In genomic region chr1:109659997-109660755, GRCh38 we compare ENCODE assay signal across 18 cellular contexts. TPM values are rescaled to one million over a fixed set of nuclear protein-coding genes. Genes with fewer than 3 reads are reported as not detected.
DNase-seq lines count a peak whose midpoint lies in the region; FAIRE-seq lines count a peak whose summit lies in the region.
"Had no signal": no experiment of that assay in that cellular context is flagged by ENCODE, and none has a peak within 500 bp of the region (broad histone marks: within the 10 kb centered on the region; RNA-seq: fewer than 3 reads in every experiment).

No MANE protein-coding gene starts in this region.

- no peaks in the 10 kb centered on the region for H3K9me2 ChIP-seq in Karpas-422 (replicated peaks; ENCODE audit: insufficient read depth, low read length)

- peaks cover 5% of the 10 kb centered on the region; the same call in 1 of the 2 replicates for H3K36me3 ChIP-seq in BLaER1
- H3K36me3 ChIP-seq in Karpas-422 (ENCODE audit: insufficient read depth, low read length) = no peaks in the 10 kb centered on the region

- no peaks in the 10 kb centered on the region for H4K20me1 ChIP-seq in BLaER1
- H4K20me1 ChIP-seq in Karpas-422 (ENCODE audit: insufficient read depth, low read depth, low read length) = no peaks in the 10 kb centered on the region

- DNase-seq in Karpas-422 (peak; percentile 41), SKM-1 (lab: John Stamatoyannopoulos, UW; ENCODE audit: unreplicated experiment) (peak; percentile 19), kidney glomerular epithelial cell (lab: John Stamatoyannopoulos, UW) (peak; percentile 57), T-helper 1 cell (no peak), NCI-H1930 (lab: John Stamatoyannopoulos, UW) (no peak), GM19239 (ENCODE audit: insufficient read length, low spot score) (no peak), AG08395 (ENCODE audit: low spot score) (no peak)
- DNase-seq: activated CD8-positive, alpha-beta T cell treated with anti-CD3 and anti-CD28 coated beads, Interleukin-2, amount 10 ng/mL, durations not matched to agents 7 days and 5 days; AML-193; dermis blood vessel endothelial cell; HCEC 1CT; NCI-H2081 treated with DMSO at 0.1 percent for 48 hours; Peyer's patch; stimulated activated CD4-positive, alpha-beta T cell treated with anti-CD3 and anti-CD28 coated beads, Interleukin-4, amount 100 ng/mL, for 1 hour; stimulated activated naive CD8-positive, alpha-beta T cell treated with anti-CD3 and anti-CD28 coated beads, Interleukin-15, Interleukin-2, amounts not matched to agents 100 U/mL and 50 U/mL, for 24 hours; T1000 had no signal

- peaks cover 39% of the 10 kb centered on the region for H3K4me1 ChIP-seq in BLaER1
- H3K4me1 ChIP-seq in Karpas-422 (ENCODE audit: low read length) = peaks cover 34% of the 10 kb centered on the region

- H3K27me3 ChIP-seq in BLaER1 = no peaks in the 10 kb centered on the region
- no peaks in the 10 kb centered on the region for H3K27me3 ChIP-seq in Karpas-422 (ENCODE audit: low read length)
- H3K27me3 ChIP-seq: Peyer's patch had no signal

- H3K9me3 ChIP-seq in BLaER1 (no peaks in the 10 kb centered on the region), Karpas-422 (ENCODE audit: low read length) (no peaks in the 10 kb centered on the region)
- H3K9me3 ChIP-seq: Peyer's patch had no signal

- H3K27ac ChIP-seq in BLaER1 (no peak overlapping the region), Karpas-422 (ENCODE audit: low read length) (no peak overlapping the region)

- no peak overlapping the region for H3K4me3 ChIP-seq in BLaER1
- H3K4me3 ChIP-seq in Karpas-422 (ENCODE audit: low read length) = no peak overlapping the region
- H3K4me3 ChIP-seq: Peyer's patch had no signal

- no peak overlapping the region for H2AFZ ChIP-seq in Karpas-422 (ENCODE audit: low read length)

- H3K4me2 ChIP-seq in BLaER1 (peak overlapping the region; percentile 49), Karpas-422 (ENCODE audit: low read depth, low read length, poor library complexity, severe bottlenecking) (no peak overlapping the region)

- FAIRE-seq in GM19239 (lab: Jason Lieb, UNC) = no peak

- H3K79me2 ChIP-seq in Karpas-422 (ENCODE audit: low read length) = no peaks in the 10 kb centered on the region

- H3K9ac ChIP-seq in BLaER1 = no peak overlapping the region
- no peak overlapping the region for H3K9ac ChIP-seq in Karpas-422 (ENCODE audit: low read length)

RNA-seq across cellular contexts. Expression of gene GSTM4, which starts 4.3 kb away (rescaled TPM):
- 7.7 and 10.0 TPM in 2 replicates for total RNA-seq in Karpas-422 (2014; rRNA removed; shearing (Covaris generic); ENCODE audit: low replicate concordance)

RNA-seq across cellular contexts. Expression of gene GSTM2, which starts 7.7 kb away (rescaled TPM):
- 6.2 and 7.3 TPM in 2 replicates for total RNA-seq in Karpas-422 (2014; rRNA removed; shearing (Covaris generic); ENCODE audit: low replicate concordance)

RNA-seq across cellular contexts. Expression of gene GSTM1, which starts 27.4 kb away (rescaled TPM):
- total RNA-seq in Karpas-422 (2014; rRNA removed; shearing (Covaris generic); ENCODE audit: low replicate concordance) = 8.5 and 14.4 TPM in 2 replicates
- total RNA-seq: pulmonary artery endothelial cell had no signal

RNA-seq across cellular contexts. Expression of gene AMPD2, which starts 40.5 kb away (rescaled TPM):
- total RNA-seq in Karpas-422 (2014; rRNA removed; shearing (Covaris generic); ENCODE audit: low replicate concordance) = 72.3 and 131 TPM in 2 replicates

RNA-seq across cellular contexts. Expression of gene GNAT2, which starts 40.8 kb away (rescaled TPM):
- not detected in 2 replicates for total RNA-seq in Karpas-422 (2014; rRNA removed; shearing (Covaris generic); ENCODE audit: low replicate concordance)
- total RNA-seq: activated CD8-positive, alpha-beta T cell treated with anti-CD3 and anti-CD28 coated beads, Interleukin-2, amount 10 ng/mL, durations not matched to agents 7 days and 5 days; dermis blood vessel endothelial cell; Peyer's patch had no signal

Comparison
In these comparisons a context has a peak if more than half of its experiments do, and no peak if none do; other contexts are left out.
1. DNase-seq: peak in Karpas-422 (single experiment), SKM-1 (single experiment) and kidney glomerular epithelial cell (single experiment); none in T-helper 1 cell (0 of 5), NCI-H1930 (0 of 2), GM19239 (single experiment) and AG08395 (single experiment).